In genomic region chr10:73999703-74000102, GRCh38 we compare ENCODE assay signal across 8 cellular contexts. TPM values are rescaled to one million over a fixed set of nuclear protein-coding genes. Genes with fewer than 3 reads are reported as not detected.
DNase-seq lines count a peak whose midpoint lies in the region; ATAC-seq and TF ChIP-seq lines count a peak whose summit lies in the region.

No MANE protein-coding gene starts in this region.

- H3K4me3 Mint-ChIP-seq in T-helper 1 cell treated with Interleukin-12 subunit alpha and Interleukin-12 subunit beta and Interleukin-4 antibody, amounts not matched to agents 30 μg/mL and 1 μg/mL, for 36 hours, result peak overlapping the region; percentile 89

- DNase-seq in T-helper 1 cell (no peak), body of pancreas (no peak), left kidney (ENCODE audit: low read depth, low spot score) (peak; percentile 24), thoracic aorta (ENCODE audit: low spot score) (no peak), NCI-H345 treated with DMSO at 0.1 percent for 48 hours (lab: John Stamatoyannopoulos, UW; ENCODE audit: unreplicated experiment) (no peak), NCI-H1417 (lab: John Stamatoyannopoulos, UW) (no peak)

- H3K4me1 ChIP-seq in body of pancreas, result peaks cover 36% of the 10 kb centered on the region
- peaks cover 12 to 47% of the 10 kb centered on the region in 2 donors for H3K4me1 ChIP-seq in thoracic aorta (ENCODE audit: control insufficient read depth in 1 of 2, low read depth in 2 of 2)

- peak overlapping the region; percentile 34 for H3K27ac Mint-ChIP-seq in T-helper 1 cell treated with Interleukin-12 subunit alpha and Interleukin-12 subunit beta and Interleukin-4 antibody, amounts not matched to agents 30 μg/mL and 1 μg/mL, for 36 hours

- no peaks in the 10 kb centered on the region for H3K9me3 ChIP-seq in body of pancreas
- H3K9me3 ChIP-seq in thoracic aorta, result no peaks in the 10 kb centered on the region

- no peak for TF ChIP-seq POLR2A in body of pancreas (IDR thresholded peaks at IDR 0.05)

- H3K27me3 ChIP-seq in body of pancreas (no peaks in the 10 kb centered on the region), thoracic aorta (replicated peaks; ENCODE audit: insufficient read depth) (no peaks in the 10 kb centered on the region)

- H3K36me3 Mint-ChIP-seq in T-helper 1 cell treated with Interleukin-12 subunit alpha and Interleukin-12 subunit beta and Interleukin-4 antibody, amounts not matched to agents 30 μg/mL and 1 μg/mL, for 36 hours (ENCODE audit: low read depth), result peaks cover 14% of the 10 kb centered on the region

- H3K4me1 Mint-ChIP-seq in T-helper 1 cell treated with Interleukin-12 subunit alpha and Interleukin-12 subunit beta and Interleukin-4 antibody, amounts not matched to agents 30 μg/mL and 1 μg/mL, for 36 hours (ENCODE audit: low read depth), result peaks cover 37% of the 10 kb centered on the region

- no peaks in the 10 kb centered on the region for H3K9me3 Mint-ChIP-seq in T-helper 1 cell treated with Interleukin-12 subunit alpha and Interleukin-12 subunit beta and Interleukin-4 antibody, amounts not matched to agents 30 μg/mL and 1 μg/mL, for 36 hours

- H3K27ac ChIP-seq in body of pancreas (peak overlapping the region in 3 of 4 donors; percentile 99), thoracic aorta (peak overlapping the region; percentile 95 to 97)

- no peak for TF ChIP-seq CTCF in body of pancreas (IDR thresholded peaks at IDR 0.05)
- TF ChIP-seq CTCF in thoracic aorta (IDR thresholded peaks at IDR 0.05), result no peak

- no peaks in the 10 kb centered on the region for H3K27me3 Mint-ChIP-seq in T-helper 1 cell treated with Interleukin-12 subunit alpha and Interleukin-12 subunit beta and Interleukin-4 antibody, amounts not matched to agents 30 μg/mL and 1 μg/mL, for 36 hours (ENCODE audit: low read depth)

- H3K4me3 ChIP-seq in body of pancreas (no peak overlapping the region), thoracic aorta (peak overlapping the region; percentile 93)

- intact Hi-C loops in body of pancreas (cut with DNase I), result no loop called here

- 14 to 16% methylated on average over 1 of the region's 1 CpG for WGBS in body of pancreas, 2 donors

- H3K36me3 ChIP-seq in body of pancreas (replicated peaks in 1 of 2; ENCODE audit: insufficient read depth in 1 of 2, low read depth in 2 of 2), result no peaks in the 10 kb centered on the region
- no peaks in the 10 kb centered on the region for H3K36me3 ChIP-seq in thoracic aorta

- ATAC-seq in body of pancreas (no peak), thoracic aorta (ENCODE audit: insufficient number of reproducible peaks, low FRiP score, low read depth) (no peak), GM18861 (IDR thresholded peaks at IDR 0.05; ENCODE audit: unreplicated experiment) (no peak)

RNA-seq across cellular contexts. Expression of gene VCL, which starts 1.8 kb away (rescaled TPM):
- 10 to 100 TPM; 24.4 to 31.6 TPM for total RNA-seq in body of pancreas
- total RNA-seq in thoracic aorta, result 100 to 1,000 TPM; 346 to 348 TPM

Comparison
In these comparisons a context has a peak if more than half of its experiments do, and no peak if none do; other contexts are left out.
1. RNA of gene VCL, which starts 1.8 kb away (total RNA-seq): 346 to 348 TPM in thoracic aorta; 24.4 to 31.6 TPM in body of pancreas; every median in the first group is over 10 times any median in the second.